ENCODE assay signal across 8 cellular contexts in the genomic region with DNA sequence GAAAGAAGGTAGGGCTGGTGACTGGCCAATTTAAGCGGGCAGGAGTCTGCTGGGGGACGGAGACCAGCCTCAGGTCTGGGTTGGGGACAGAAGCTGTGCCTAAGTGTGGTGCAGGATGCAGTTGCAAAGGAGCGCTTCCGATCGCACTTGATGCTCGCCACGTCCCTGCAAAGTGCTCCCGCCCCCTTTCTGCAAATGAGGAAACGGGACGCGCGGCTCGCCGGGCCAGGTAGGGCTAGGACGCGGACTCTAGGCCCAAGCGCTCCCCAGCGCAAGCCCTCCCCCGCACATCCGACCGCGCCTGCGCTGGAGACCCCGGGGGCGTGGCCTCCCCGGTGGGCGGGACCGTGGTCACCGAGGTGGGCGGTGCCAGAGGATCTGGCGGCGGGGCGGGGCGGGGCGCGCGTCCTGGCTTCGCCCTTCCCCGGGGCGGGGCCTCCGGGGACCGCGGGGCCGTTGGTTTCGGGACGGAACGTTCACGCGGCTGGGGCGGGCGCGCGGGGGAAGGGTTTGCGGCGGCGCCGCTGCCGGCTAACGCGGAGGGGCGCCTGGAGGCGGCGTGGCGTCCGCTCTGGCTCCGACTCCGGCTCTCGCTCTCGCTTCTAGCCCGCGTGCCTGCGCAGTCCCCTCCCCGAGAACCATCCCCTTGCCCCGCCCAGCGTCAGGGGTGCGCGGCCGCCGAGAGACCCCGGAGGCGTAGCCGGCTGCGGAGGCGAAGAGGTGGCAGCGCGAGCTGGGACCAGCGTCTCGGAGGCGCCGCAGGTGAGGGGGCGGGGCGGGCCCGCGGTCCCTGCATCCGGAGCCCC. TPM values are rescaled to one million over a fixed set of nuclear protein-coding genes. Genes with fewer than 3 reads are reported as not detected.
DNase-seq lines count a peak whose midpoint lies in the region; ATAC-seq and TF ChIP-seq lines count a peak whose summit lies in the region.

FAM118A (plus strand) TSS at position 513 of the 806 bp plus-strand sequence. CDS start 12,446 bp downstream, outside the sequence.

- H3K27me3 ChIP-seq in liver (ENCODE audit: control insufficient read depth in 4 of 4, insufficient read depth in 4 of 4, low read length in 3 of 4): no peaks in the 10 kb centered on the region

- H3K4me1 Mint-ChIP-seq in CD14-positive monocyte: peaks cover 59% of the 10 kb centered on the region

- no peaks in the 10 kb centered on the region for H3K9me3 ChIP-seq in liver (ENCODE audit: control insufficient read depth in 4 of 4, low read length in 3 of 4)

- H3K4me3 ChIP-seq in liver (ENCODE audit: low read depth in 1 of 3, low read length in 3 of 3): peak within 1 kb of the TSS; percentile 71 to 87 (median 80)

- intact Hi-C loops in CD14-positive monocyte (cut with micrococcal nuclease): loop anchor here (2.0 to 5.0 kb wide), 4 partner anchors 25 to 82 kb away; partner anchors contain the start of gene UPK3A (in 1 of the 2)

- TF ChIP-seq CTCF in CD14-positive monocyte (IDR thresholded peaks at IDR 0.05) (no peak), liver (IDR thresholded peaks at IDR 0.05; ENCODE audit: low read depth, low read length, missing input control) (no peak)

- peak within 1 kb of the TSS; percentile 88 to 91 for H3K4me3 Mint-ChIP-seq in CD14-positive monocyte

- under 1% methylated on average over 95 of the region's 95 CpGs for WGBS in liver

- H3K27me3 Mint-ChIP-seq in CD14-positive monocyte (ENCODE audit: low read depth in 3 of 3): peaks cover 2 to 5% (median 4%) of the 10 kb centered on the region in 3 donors

- no peaks in the 10 kb centered on the region for H3K36me3 ChIP-seq in liver (ENCODE audit: control insufficient read depth in 4 of 4, insufficient read depth in 3 of 4, low read depth in 1 of 4, low read length in 3 of 4)

- no peaks in the 10 kb centered on the region for H3K9me3 Mint-ChIP-seq in CD14-positive monocyte

- DNase-seq in CD14-positive monocyte (ENCODE audit: low spot score) (peak; percentile 92), NCI-H748 (lab: John Stamatoyannopoulos, UW; ENCODE audit: unreplicated experiment) (peak; percentile 97), dermis blood vessel endothelial cell (peak; percentile 93)
- DNase-seq in activated CD4-positive, alpha-beta T cell treated with anti-CD3 and anti-CD28 coated beads, Interleukin-2, amount 50 U/mL, for 48 hours: peak; percentile 95 to 96
- DNase-seq in stimulated activated CD4-positive, alpha-beta T cell treated with anti-CD3 and anti-CD28 coated beads, Interleukin-4, amount 100 ng/mL, for 1 hour: peak; percentile 94

- peak within 1 kb of the TSS; percentile 50 to 59 for H3K9ac ChIP-seq in liver (ENCODE audit: low read depth in 1 of 2, low read length in 2 of 2)

- H3K36me3 Mint-ChIP-seq in CD14-positive monocyte: peaks cover 8 to 17% of the 10 kb centered on the region in 2 donors

- peak within 1 kb of the TSS; percentile 88 to 96 (median 94) for H3K27ac Mint-ChIP-seq in CD14-positive monocyte

- ATAC-seq in GM19372 (IDR thresholded peaks at IDR 0.05; ENCODE audit: low read depth, unreplicated experiment) (peak; percentile 83), HG03521 (IDR thresholded peaks at IDR 0.05; ENCODE audit: unreplicated experiment) (peak; percentile 88)

- peak within 1 kb of the TSS; percentile 74 to 85 for H3K27ac ChIP-seq in liver (ENCODE audit: low read depth in 1 of 2, low read length in 2 of 2)

- peak in 1 of 2 donors; percentile 24 for TF ChIP-seq RAD21 in liver (IDR thresholded peaks at IDR 0.05)

- H3K4me1 ChIP-seq in liver (ENCODE audit: control insufficient read depth in 4 of 4, insufficient read depth in 4 of 4, low read length in 3 of 4): peaks cover 2 to 17% (median 10%) of the 10 kb centered on the region in 4 donors

TF ChIP-seq in liver, 16 proteins besides CTCF, POLR2A, EP300 and RAD21:
- TF ChIP-seq EGR1 (IDR thresholded peaks at IDR 0.05; ENCODE audit: low read depth in 2 of 2) (peak; percentile 89 to 97), HNF4A (conservative IDR thresholded peaks at IDR 0.05) (peak in 1 of 2 donors; percentile 31), REST (IDR thresholded peaks at IDR 0.05) (no peak), SP1 (IDR thresholded peaks at IDR 0.05) (peak; percentile 55), FOXA2 (IDR thresholded peaks at IDR 0.05) (no peak), TAF1 (conservative IDR thresholded peaks at IDR 0.05) (no peak), JUND (IDR thresholded peaks at IDR 0.05) (no peak), GABPA (IDR thresholded peaks at IDR 0.05 in 1 of 2, conservative IDR thresholded peaks at IDR 0.05 in 1 of 2) (peak in 1 of 2 donors; percentile 40), FOXA1 (IDR thresholded peaks at IDR 0.05) (no peak), ZBTB33 (IDR thresholded peaks at IDR 0.05) (no peak)

RNA-seq across cellular contexts. Expression of gene FAM118A, which starts in this region (rescaled TPM):
- 10 to 100 TPM; 20.0 to 27.9 TPM for polyA plus RNA-seq in CD14-positive monocyte
- 14.2 and 28.6 TPM in 2 replicates for total RNA-seq in dermis blood vessel endothelial cell
- 10 to 100 TPM in 1 of 2 donors, 1 to 10 TPM in 1; 4.7 to 36.0 TPM for total RNA-seq in liver
- 1 to 10 TPM; 4.9 to 6.3 TPM for polyA plus RNA-seq in liver

Comparison
In these comparisons a context has a peak if more than half of its experiments do, and no peak if none do; other contexts are left out.
1. Peak in every context shown above with its lines: DNase-seq, ATAC-seq, H3K4me3 ChIP-seq and H3K27ac ChIP-seq.